ENCODE assay signal across 2 cellular contexts in genomic region chr12:45587877-45588530, GRCh38.
TF ChIP-seq lines count a peak whose summit lies in the region.

No MANE protein-coding gene starts in this region.

TF ChIP-seq in liver, 16 proteins besides CTCF, POLR2A, EP300 and RAD21 (continued from another document):
- TF ChIP-seq TAF1 (conservative IDR thresholded peaks at IDR 0.05) = no peak
- TF ChIP-seq RXRA (IDR thresholded peaks at IDR 0.05) = peak; percentile 34 to 69
- peak; percentile 74 to 90 for TF ChIP-seq HNF4A (conservative IDR thresholded peaks at IDR 0.05)
- no peak for TF ChIP-seq EGR1 (IDR thresholded peaks at IDR 0.05; ENCODE audit: low read depth in 2 of 2)
- TF ChIP-seq REST (IDR thresholded peaks at IDR 0.05) = no peak
- TF ChIP-seq SP1 (IDR thresholded peaks at IDR 0.05) = no peak
- peak; percentile 81 for TF ChIP-seq HNF4G (IDR thresholded peaks at IDR 0.05)
- TF ChIP-seq FOXA2 (IDR thresholded peaks at IDR 0.05) = no peak
- no peak for TF ChIP-seq ZBTB33 (IDR thresholded peaks at IDR 0.05)
- TF ChIP-seq NR2F2 (IDR thresholded peaks at IDR 0.05) = no peak
- TF ChIP-seq ATF3 (IDR thresholded peaks at IDR 0.05) = no peak

TF ChIP-seq in HepG2, 621 proteins besides CTCF, POLR2A, EP300 and RAD21 (continued from another document):
- no peak for TF ChIP-seq ZNF737 (CRISPR knock-in tag; IDR thresholded peaks at IDR 0.05; ENCODE audit: borderline replicate concordance)
TF ChIP-seq in HepG2: peak in this region for 0.
